Comparison of ENCODE assay signal across 8 cellular contexts in genomic region chr11:120985718-120986569, GRCh38. TPM values are rescaled to one million over a fixed set of nuclear protein-coding genes. Genes with fewer than 3 reads are reported as not detected.
A peak's percentile ranks its signal among the peaks of the same experiment; 100 is the strongest.
DNase-seq lines count a peak whose midpoint lies in the region; ATAC-seq and TF ChIP-seq lines count a peak whose summit lies in the region.

No MANE protein-coding gene starts in this region.

- peak overlapping the region; percentile 40 for H3K4me3 ChIP-seq in CD8-positive, alpha-beta T cell (ENCODE audit: low read depth, low read length)
- peak overlapping the region; percentile 58 for H3K4me3 ChIP-seq in osteoblast (ENCODE audit: insufficient read depth, low read length)
- H3K4me3 ChIP-seq in uterus = peak overlapping the region; percentile 0 to 40

- no peak overlapping the region for H3K27ac Mint-ChIP-seq in CD8-positive, alpha-beta T cell

- POLR2A ChIA-PET in CD8-positive, alpha-beta T cell (lab: Charles Lee) = no interaction called here

- no peaks in the 10 kb centered on the region for H3K79me2 ChIP-seq in osteoblast (ENCODE audit: insufficient read depth, low read length)

- H3K4me3 Mint-ChIP-seq in CD8-positive, alpha-beta T cell = peak overlapping the region; percentile 74

- H4K20me1 ChIP-seq in osteoblast (ENCODE audit: insufficient read depth, low read length) = no peaks in the 10 kb centered on the region

- peaks cover 30% of the 10 kb centered on the region for H3K27me3 Mint-ChIP-seq in CD8-positive, alpha-beta T cell (ENCODE audit: low read depth)

- peak; percentile 39 for TF ChIP-seq CTCF in CD8-positive, alpha-beta T cell (IDR thresholded peaks at IDR 0.05)
- TF ChIP-seq CTCF in foreskin keratinocyte (conservative IDR thresholded peaks at IDR 0.05) = peak; percentile 27
- TF ChIP-seq CTCF in osteoblast (IDR thresholded peaks at IDR 0.05; ENCODE audit: extremely low read depth, low read depth, low read length) = no peak
- peak in 2 of 4 experiments; percentile 23 to 28 for TF ChIP-seq CTCF in uterus (IDR thresholded peaks at IDR 0.05)

- no peak overlapping the region for H3K27ac ChIP-seq in CD8-positive, alpha-beta T cell (ENCODE audit: low read depth, low read length)
- H3K27ac ChIP-seq in foreskin keratinocyte = no peak overlapping the region
- H3K27ac ChIP-seq in osteoblast (ENCODE audit: low read depth, low read length) = no peak overlapping the region
- no peak overlapping the region for H3K27ac ChIP-seq in uterus

- peaks cover 3% of the 10 kb centered on the region for H3K27me3 ChIP-seq in CD8-positive, alpha-beta T cell (ENCODE audit: insufficient read depth, low read length)
- H3K27me3 ChIP-seq in foreskin keratinocyte (peaks cover 52% of the 10 kb centered on the region), osteoblast (ENCODE audit: insufficient read depth, low read length) (peaks cover 32% of the 10 kb centered on the region), uterus (peaks cover 0 to 3% of the 10 kb centered on the region in 2 donors)

- H3K9me3 Mint-ChIP-seq in CD8-positive, alpha-beta T cell = no peaks in the 10 kb centered on the region

- CTCF ChIA-PET in CD8-positive, alpha-beta T cell (lab: Charles Lee) = interaction anchor here (1.1 kb wide), 1 partner anchor 12 kb away, joined by 4 read pairs; no protein-coding TSS in a partner anchor

- DNase-seq in CD8-positive, alpha-beta T cell = peak; percentile 1 to 59 (median 17)
- DNase-seq in NCI-H460 (ENCODE audit: extremely low read depth, low read depth) = peak; percentile 7
- DNase-seq in activated T-helper 9 cell treated with anti-CD3 and anti-CD28 coated beads, Interleukin-2, amount 50 U/mL, for 16 hours (ENCODE audit: low read depth) = peak; percentile 1
- peak in 1 of 2 donors; percentile 15 for DNase-seq in foreskin keratinocyte
- DNase-seq in osteoblast (ENCODE audit: insufficient read length, low spot score, missing footprints) = peak; percentile 91
- peak; percentile 22 to 34 for DNase-seq in uterus

- H3K4me2 ChIP-seq in osteoblast (ENCODE audit: insufficient read depth, low read length) = peak overlapping the region; percentile 67

- H3K4me1 Mint-ChIP-seq in CD8-positive, alpha-beta T cell (ENCODE audit: low read depth) = peaks cover 8% of the 10 kb centered on the region

- intact Hi-C loops in CD8-positive, alpha-beta T cell (cut with DNase I, micrococcal nuclease) = no loop called here
- intact Hi-C loops in uterus (cut with DNase I; ENCODE audit: low total_unique reads) = no loop called here

- peaks cover 9% of the 10 kb centered on the region for H3K4me1 ChIP-seq in CD8-positive, alpha-beta T cell (ENCODE audit: insufficient read depth, low read length)
- H3K4me1 ChIP-seq in foreskin keratinocyte = no peaks in the 10 kb centered on the region
- peaks cover 2% of the 10 kb centered on the region for H3K4me1 ChIP-seq in osteoblast (ENCODE audit: insufficient read depth, low read length)
- H3K4me1 ChIP-seq in uterus = no peaks in the 10 kb centered on the region

- H3K36me3 ChIP-seq in CD8-positive, alpha-beta T cell (ENCODE audit: insufficient read depth, low read length) = no peaks in the 10 kb centered on the region
- H3K36me3 ChIP-seq in osteoblast (ENCODE audit: insufficient read depth, low read length) (no peaks in the 10 kb centered on the region), uterus (no peaks in the 10 kb centered on the region)

- no peak overlapping the region for H2AFZ ChIP-seq in osteoblast (ENCODE audit: low read length)

- TF ChIP-seq POLR2A in uterus (IDR thresholded peaks at IDR 0.05) = no peak

- no peaks in the 10 kb centered on the region for H3K9me3 ChIP-seq in CD8-positive, alpha-beta T cell (ENCODE audit: low read length)
- H3K9me3 ChIP-seq in osteoblast (ENCODE audit: low read depth, low read length) = no peaks in the 10 kb centered on the region
- no peaks in the 10 kb centered on the region for H3K9me3 ChIP-seq in uterus

- ATAC-seq in CD8-positive, alpha-beta T cell = peak; percentile 87
- ATAC-seq in GM21737 (IDR thresholded peaks at IDR 0.05; ENCODE audit: unreplicated experiment) (peak; percentile 59), foreskin keratinocyte (peak; percentile 90), HG03439 (IDR thresholded peaks at IDR 0.05; ENCODE audit: unreplicated experiment) (no peak)

- no peaks in the 10 kb centered on the region for H3K36me3 Mint-ChIP-seq in CD8-positive, alpha-beta T cell

RNA-seq across cellular contexts. Expression of gene TBCEL, which starts 38.0 kb away (rescaled TPM):
- 10 to 100 TPM; 14.6 to 17.1 TPM for total RNA-seq in CD8-positive, alpha-beta T cell
- 6.8 and 9.4 TPM in 2 replicates for total RNA-seq in NCI-H460 (2014; rRNA removed; shearing (Covaris generic))
- polyA plus RNA-seq in NCI-H460 (2014; cell fraction: nucleus; rRNA removed) = 3.3 and 8.9 TPM in 2 replicates
- 9.7 TPM in 2 replicates for total RNA-seq in foreskin keratinocyte
- 1.9 and 2.3 TPM in 2 replicates for polyA plus RNA-seq in foreskin keratinocyte
- total RNA-seq in osteoblast = 34.8 and 41.6 TPM in 2 replicates
- total RNA-seq in uterus = 10 to 100 TPM; 12.1 to 87.5 (median 35.6) TPM
